13 cellular contexts compared by ENCODE assay signal in the genomic region with DNA sequence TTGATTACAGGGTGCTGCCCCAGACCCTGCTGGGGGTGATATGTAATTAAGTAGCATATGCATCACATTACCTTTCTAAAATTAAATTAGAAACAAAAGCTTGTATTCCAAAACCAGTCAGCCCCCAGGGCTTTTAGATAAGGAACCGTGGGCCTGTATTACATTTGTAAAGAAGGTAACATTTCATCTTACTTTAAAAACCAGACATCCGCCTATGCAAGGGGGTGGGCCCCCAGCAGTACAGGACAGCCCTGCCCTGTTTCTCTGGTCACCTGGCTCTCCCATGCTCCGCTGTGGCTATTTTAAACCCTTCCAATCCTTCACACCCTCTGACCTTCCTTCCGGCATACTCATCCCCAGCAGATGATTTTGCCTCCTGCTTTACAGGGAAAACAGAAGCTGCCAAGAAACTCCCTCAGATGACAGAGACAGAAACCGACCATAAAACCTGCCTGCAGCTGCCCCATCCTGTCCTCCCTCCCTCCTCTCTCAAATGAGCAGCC. TPM values are rescaled to one million over a fixed set of nuclear protein-coding genes. Genes with fewer than 3 reads are reported as not detected.
DNase-seq lines count a peak whose midpoint lies in the region; ATAC-seq, FAIRE-seq and TF ChIP-seq lines count a peak whose summit lies in the region.
"Had no signal": no experiment of that assay in that cellular context is flagged by ENCODE, and none has a peak within 500 bp of the region (broad histone marks: within the 10 kb centered on the region; RNA-seq: fewer than 3 reads in every experiment).

No MANE protein-coding gene starts in this region.

- ATAC-seq in heart right ventricle (peak; percentile 38 to 88 (median 65)), HG02970 (IDR thresholded peaks at IDR 0.05; ENCODE audit: low FRiP score, unreplicated experiment) (no peak), HepG2 (no peak)

- intact Hi-C loops in heart right ventricle (cut with DNase I) (loop anchor here in 1 of 10 donors (10.0 kb wide), 1 partner anchor 133 kb away; no protein-coding TSS in a partner anchor), HepG2 (cut with micrococcal nuclease; ENCODE audit: unreplicated experiment) (no loop called here)

- WGBS in heart right ventricle, 2 donors: 14 to 21% methylated on average over 5 of the region's 5 CpGs
- 19% methylated on average over 5 of the region's 5 CpGs for WGBS in HepG2 (ENCODE audit: low lambda C conversion rate)

- H3K79me2 ChIP-seq in HepG2 (ENCODE audit: insufficient read depth, low read length): no peaks in the 10 kb centered on the region

- H3K9ac ChIP-seq in adipocyte (ENCODE audit: low read length) (no peak overlapping the region), stomach smooth muscle (ENCODE audit: low read length in 2 of 2) (no peak overlapping the region), HepG2 (ENCODE audit: insufficient read depth, low read depth, low read length) (no peak overlapping the region)

- POLR2A ChIA-PET in HepG2 (lab: Yijun Ruan, JAX): no interaction called here

- H3K27ac ChIP-seq in heart right ventricle (peak overlapping the region in 9 of 10 donors; percentile 32 to 92 (median 67)), stomach smooth muscle (ENCODE audit: low read length) (peak overlapping the region; percentile 49), HepG2 (ENCODE audit: extremely low read length, insufficient read depth, low read length) (no peak overlapping the region)
- H3K27ac ChIP-seq: SK-N-MC had no signal

- DNase-seq in NCI-H1417 (lab: John Stamatoyannopoulos, UW) (peak in 2 of 3 experiments; percentile 35 to 72), NCI-H1417 treated with DMSO at 0.1 percent for 48 hours (lab: John Stamatoyannopoulos, UW) (no peak), adipocyte (ENCODE audit: low read depth) (peak; percentile 20), heart right ventricle (peak in 1 of 2 donors; percentile 61), HepG2 (ENCODE audit: low spot score) (no peak)
- no peak for DNase-seq in effector CD8-positive, alpha-beta T cell (lab: John Stamatoyannopoulos, UW)
- DNase-seq: activated CD4-positive, alpha-beta T cell treated with anti-CD3 and anti-CD28 coated beads, Interleukin-2, amount 50 U/mL, for 1 hour; immature natural killer cell had no signal

- TF ChIP-seq EP300 in HepG2 (IDR thresholded peaks at IDR 0.05; ENCODE audit: low read depth in 2 of 2, low read length in 2 of 2) (no peak), HepG2 (CRISPR knock-in tag; IDR thresholded peaks at IDR 0.05; ENCODE audit: borderline replicate concordance) (no peak)

- no peak overlapping the region for H2AFZ ChIP-seq in HepG2 (ENCODE audit: low read length)

- H3K27me3 ChIP-seq in adipocyte (replicated peaks; ENCODE audit: control insufficient read depth, insufficient read depth, low read length) (peaks cover 10% of the 10 kb centered on the region), heart right ventricle (no peaks in the 10 kb centered on the region), stomach smooth muscle (ENCODE audit: control insufficient read depth in 1 of 2, insufficient read depth in 2 of 2, low read length in 2 of 2) (no peaks in the 10 kb centered on the region), HepG2 (ENCODE audit: control insufficient read depth in 1 of 2, insufficient read depth in 2 of 2, low read length in 2 of 2) (peaks cover 9 to 68% of the 10 kb centered on the region in 2 experiments)

- TF ChIP-seq POLR2A in HepG2 (IDR thresholded peaks at IDR 0.05; ENCODE audit: insufficient read depth in 1 of 2, low read depth in 2 of 2, low read length in 2 of 2): no peak

- TF ChIP-seq CTCF in heart right ventricle (IDR thresholded peaks at IDR 0.05): no peak
- no peak for TF ChIP-seq CTCF in HepG2 (CRISPR knock-in tag; IDR thresholded peaks at IDR 0.05)

- H3K36me3 ChIP-seq in adipocyte (ENCODE audit: control insufficient read depth, insufficient read depth, low read length, severe bottlenecking): no peaks in the 10 kb centered on the region
- H3K36me3 ChIP-seq in heart right ventricle: no peaks in the 10 kb centered on the region
- H3K36me3 ChIP-seq in stomach smooth muscle (ENCODE audit: control insufficient read depth in 2 of 2, insufficient read depth in 2 of 2, low read length in 2 of 2): no peaks in the 10 kb centered on the region
- H3K36me3 ChIP-seq in HepG2 (replicated peaks in 1 of 2; ENCODE audit: control insufficient read depth in 1 of 2, insufficient read depth in 2 of 2, low read length in 2 of 2): no peaks in the 10 kb centered on the region

- H3K4me1 ChIP-seq in adipocyte (ENCODE audit: control insufficient read depth, insufficient read depth, low read length) (peaks cover 7% of the 10 kb centered on the region), heart right ventricle (peaks cover 0 to 59% (median 30%) of the 10 kb centered on the region in 9 donors), stomach smooth muscle (ENCODE audit: control insufficient read depth, insufficient read depth, low read length) (peaks cover 30% of the 10 kb centered on the region), HepG2 (ENCODE audit: insufficient read depth, low read length) (no peaks in the 10 kb centered on the region)

- H3K4me2 ChIP-seq in HepG2 (ENCODE audit: low read depth, low read length): no peak overlapping the region

- H4K20me1 ChIP-seq in HepG2 (ENCODE audit: insufficient read depth, low read length): no peaks in the 10 kb centered on the region

- no peak for TF ChIP-seq RAD21 in HepG2 (CRISPR knock-in tag; IDR thresholded peaks at IDR 0.05)

- no TSS peak for BruUV-seq in HepG2 (replicated peaks; lab: Mats Ljungman, UMichigan)

- in situ Hi-C loops in HepG2 (cut with HindIII; ENCODE audit: extremely low pct_ligation_motif_present, low pct_unique_long_range_greater_than_20kb): no loop called here

- FAIRE-seq in HepG2 (lab: Jason Lieb, UNC): no peak
- FAIRE-seq: A204.1, endometrium had no signal

- H3K9me3 ChIP-seq in adipocyte (ENCODE audit: control insufficient read depth, low read length): no peaks in the 10 kb centered on the region
- no peaks in the 10 kb centered on the region for H3K9me3 ChIP-seq in heart right ventricle
- H3K9me3 ChIP-seq in stomach smooth muscle (ENCODE audit: control insufficient read depth in 2 of 2, low read length in 2 of 2): no peaks in the 10 kb centered on the region
- H3K9me3 ChIP-seq in HepG2 (ENCODE audit: low read length): no peaks in the 10 kb centered on the region

- H3K4me3 ChIP-seq in adipocyte (ENCODE audit: low read length) (no peak overlapping the region), heart right ventricle (no peak overlapping the region), stomach smooth muscle (ENCODE audit: low read length in 2 of 2) (no peak overlapping the region), HepG2 (replicated peaks in 1 of 3; ENCODE audit: insufficient read depth in 1 of 3, low read depth in 2 of 3, low read length in 3 of 3) (no peak overlapping the region)
- H3K4me3 ChIP-seq: SK-N-MC had no signal

- CTCF ChIA-PET in HepG2 (lab: Yijun Ruan, JAX; ENCODE audit: low intra/inter-chr PET ratio, low total read pairs): no interaction called here

RNA-seq across cellular contexts. Expression of gene KCNC4, which starts 21.9 kb away (rescaled TPM):
- total RNA-seq in heart right ventricle (10 to 100 TPM in 4 of 10 donors, 1 to 10 TPM in 6; 2.6 to 13.8 (median 6.1) TPM), HepG2 (2016; rRNA removed; fragmentation: Illumina TruSeq; extraction: Trizol) (0.20 and 0.24 TPM in 2 replicates)
- polyA plus RNA-seq in heart right ventricle (1 to 10 TPM; 2.2 to 3.0 TPM), HepG2 (2011; rRNA removed) (0.66 and 1.0 TPM in 2 replicates)
- total RNA-seq in HepG2 (2016; cell fraction: cytosol; rRNA removed; fragmentation: Illumina TruSeq; extraction: Trizol; ENCODE audit: low read depth): not detected in 2 replicates
- 0.16 and 0.17 TPM in 2 replicates for total RNA-seq in HepG2 (2016; cell fraction: insoluble cytoplasmic fraction; rRNA removed; fragmentation: Illumina TruSeq; extraction: Trizol)
- total RNA-seq in HepG2 (2016; cell fraction: membrane; rRNA removed; fragmentation: Illumina TruSeq; extraction: Trizol): 0.12 and 0.14 TPM in 2 replicates
- 0.12 and 0.16 TPM in 2 replicates for total RNA-seq in HepG2 (2016; cell fraction: nucleus; rRNA removed; fragmentation: Illumina TruSeq; extraction: Trizol)
- polyA plus RNA-seq in HepG2 (2011; cell fraction: cytosol; rRNA removed): 0.55 and 0.56 TPM in 2 replicates
- 3.7 and 4.6 TPM in 2 replicates for polyA plus RNA-seq in HepG2 (2011; cell fraction: nucleus; rRNA removed)
- polyA plus RNA-seq in HepG2 (2012): 1.3 TPM in 2 replicates
- 0.08 TPM in 2 replicates for polyA plus RNA-seq in HepG2 (2016; cell fraction: cytosol; fragmentation: Illumina TruSeq; extraction: Trizol; ENCODE audit: low read depth)
- polyA plus RNA-seq in HepG2 (2016; cell fraction: insoluble cytoplasmic fraction; fragmentation: Illumina TruSeq; extraction: Trizol; ENCODE audit: low read depth): 0.13 and 0.24 TPM in 2 replicates
- polyA plus RNA-seq in HepG2 (2016; cell fraction: membrane; fragmentation: Illumina TruSeq; extraction: Trizol; ENCODE audit: low read depth): 0.26 and 0.33 TPM in 2 replicates
- polyA plus RNA-seq in HepG2 (2016; cell fraction: nucleus; fragmentation: Illumina TruSeq; extraction: Trizol; ENCODE audit: insufficient read depth, low read depth): 0.29 and 0.31 TPM in 2 replicates
- 2.0 and 16.9 TPM in 2 replicates for polyA minus RNA-seq in HepG2 (2011; rRNA and poly(A)+ RNA removed; ENCODE audit: low replicate concordance)
- 0.26 and 0.59 TPM in 2 replicates for polyA minus RNA-seq in HepG2 (2011; cell fraction: cytosol; rRNA and poly(A)+ RNA removed)
- polyA minus RNA-seq in HepG2 (2011; cell fraction: nucleus; rRNA and poly(A)+ RNA removed): 1.4 and 2.2 TPM in 2 replicates

RNA-seq across cellular contexts. Expression of gene SLC6A17, which starts 37.9 kb away (rescaled TPM):
- under 1 TPM in 7 of 10 donors, not detected in 3; 0.06 to 0.45 (median 0.19) TPM for total RNA-seq in heart right ventricle
- under 1 TPM in 1 of 2 donors, not detected in 1; 0.09 TPM for polyA plus RNA-seq in heart right ventricle
- total RNA-seq in HepG2 (2016; rRNA removed; fragmentation: Illumina TruSeq; extraction: Trizol): not detected in 2 replicates
- total RNA-seq in HepG2 (2016; cell fraction: cytosol; rRNA removed; fragmentation: Illumina TruSeq; extraction: Trizol; ENCODE audit: low read depth): not detected in 2 replicates
- total RNA-seq in HepG2 (2016; cell fraction: insoluble cytoplasmic fraction; rRNA removed; fragmentation: Illumina TruSeq; extraction: Trizol): not detected in 2 replicates
- total RNA-seq in HepG2 (2016; cell fraction: membrane; rRNA removed; fragmentation: Illumina TruSeq; extraction: Trizol): not detected in 2 replicates
- total RNA-seq in HepG2 (2016; cell fraction: nucleus; rRNA removed; fragmentation: Illumina TruSeq; extraction: Trizol): not detected in 2 replicates
- not detected in 2 replicates for polyA plus RNA-seq in HepG2 (2011; rRNA removed)
- polyA plus RNA-seq in HepG2 (2011; cell fraction: cytosol; rRNA removed): not detected in 2 replicates
- polyA plus RNA-seq in HepG2 (2011; cell fraction: nucleus; rRNA removed): not detected in 2 replicates
- not detected in 2 replicates for polyA plus RNA-seq in HepG2 (2012)
- polyA plus RNA-seq in HepG2 (2016; cell fraction: cytosol; fragmentation: Illumina TruSeq; extraction: Trizol; ENCODE audit: low read depth): not detected in 2 replicates
- polyA plus RNA-seq in HepG2 (2016; cell fraction: insoluble cytoplasmic fraction; fragmentation: Illumina TruSeq; extraction: Trizol; ENCODE audit: low read depth): not detected in 2 replicates
- polyA plus RNA-seq in HepG2 (2016; cell fraction: membrane; fragmentation: Illumina TruSeq; extraction: Trizol; ENCODE audit: low read depth): not detected in 2 replicates
- polyA plus RNA-seq in HepG2 (2016; cell fraction: nucleus; fragmentation: Illumina TruSeq; extraction: Trizol; ENCODE audit: insufficient read depth, low read depth): not detected in 2 replicates
- 0.02 TPM in 1 of 2 replicates, not detected in the other for polyA minus RNA-seq in HepG2 (2011; rRNA and poly(A)+ RNA removed; ENCODE audit: low replicate concordance)
- not detected in 2 replicates for polyA minus RNA-seq in HepG2 (2011; cell fraction: cytosol; rRNA and poly(A)+ RNA removed)
- not detected in 2 replicates for polyA minus RNA-seq in HepG2 (2011; cell fraction: nucleus; rRNA and poly(A)+ RNA removed)
- polyA plus RNA-seq: immature natural killer cell had no signal

Comparison
In these comparisons a context has a peak if more than half of its experiments do, and no peak if none do; other contexts are left out.
1. DNase-seq: peak in NCI-H1417 (2 of 3) and adipocyte (single experiment); none in NCI-H1417 treated with DMSO at 0.1 percent for 48 hours (single experiment), effector CD8-positive, alpha-beta T cell (single experiment) and HepG2 (single experiment).
2. ATAC-seq: peak in heart right ventricle (8 of 8); none in HG02970 (single experiment) and HepG2 (single experiment).